Comparison of ENCODE assay signal across 15 cellular contexts in genomic region chr17:82927661-82928601, GRCh38.
"Had no signal": no experiment of that assay in that cellular context is flagged by ENCODE, and none has a peak within 500 bp of the region (broad histone marks: within the 10 kb centered on the region; RNA-seq: fewer than 3 reads in every experiment).

No MANE protein-coding gene starts in this region.

- DNase-seq: activated CD4-positive, alpha-beta T cell treated with anti-CD3 and anti-CD28 coated beads for 1 hour; activated CD4-positive, alpha-beta T cell treated with anti-CD3 and anti-CD28 coated beads, Interleukin-2, amount 50 U/mL, for 48 hours; activated CD8-positive, alpha-beta memory T cell treated with anti-CD3 and anti-CD28 coated beads, Interleukin-2, amount 10 ng/mL, durations not matched to agents 7 days and 5 days; activated gamma-delta T cell treated with Interleukin-2 at 50 U/mL for 16 hours; activated T-cell treated with anti-CD3 and anti-CD28 coated beads, Interleukin-2, amount 50 U/mL, for 24 hours; cortex of kidney; effector CD8-positive, alpha-beta T cell; occipital lobe; stimulated activated CD4-positive, alpha-beta T cell treated with anti-CD3 and anti-CD28 coated beads, Interleukin-15, amount 100 ng/mL, for 24 hours; stimulated activated CD4-positive, alpha-beta T cell treated with anti-CD3 and anti-CD28 coated beads, Interleukin-4, amount 100 ng/mL, for 4 hours; T-helper 9 cell; thyroid gland had no signal

- H3K4me1 Mint-ChIP-seq: activated CD8-positive, alpha-beta memory T cell treated with anti-CD3 and anti-CD28 coated beads, Interleukin-2, amount 10 ng/mL, durations not matched to agents 7 days and 5 days had no signal

- H3K27me3 Mint-ChIP-seq: activated CD8-positive, alpha-beta memory T cell treated with anti-CD3 and anti-CD28 coated beads, Interleukin-2, amount 10 ng/mL, durations not matched to agents 7 days and 5 days; activated T-cell treated with anti-CD3 and anti-CD28 coated beads, Interleukin-2, amount 50 U/mL, for 24 hours; naive thymus-derived CD8-positive, alpha-beta T cell had no signal

- H3K4me3 ChIP-seq: ascending aorta, thyroid gland, vagina had no signal

- H3K4me3 Mint-ChIP-seq: activated CD8-positive, alpha-beta memory T cell treated with anti-CD3 and anti-CD28 coated beads, Interleukin-2, amount 10 ng/mL, durations not matched to agents 7 days and 5 days; activated T-cell treated with anti-CD3 and anti-CD28 coated beads, Interleukin-2, amount 50 U/mL, for 24 hours; naive thymus-derived CD8-positive, alpha-beta T cell had no signal

- H3K4me1 ChIP-seq: ascending aorta, thyroid gland, vagina had no signal

- H3K27ac ChIP-seq: ascending aorta, thyroid gland, vagina had no signal

- H3K9me3 ChIP-seq: ascending aorta, thyroid gland, vagina had no signal

- H3K27me3 ChIP-seq: ascending aorta, thyroid gland, vagina had no signal

- ATAC-seq: activated CD8-positive, alpha-beta memory T cell treated with anti-CD3 and anti-CD28 coated beads, Interleukin-2, amount 10 ng/mL, durations not matched to agents 7 days and 5 days; naive thymus-derived CD8-positive, alpha-beta T cell had no signal

- H3K9me3 Mint-ChIP-seq: activated T-cell treated with anti-CD3 and anti-CD28 coated beads, Interleukin-2, amount 50 U/mL, for 24 hours; naive thymus-derived CD8-positive, alpha-beta T cell had no signal

- H3K27ac Mint-ChIP-seq: activated CD8-positive, alpha-beta memory T cell treated with anti-CD3 and anti-CD28 coated beads, Interleukin-2, amount 10 ng/mL, durations not matched to agents 7 days and 5 days; activated T-cell treated with anti-CD3 and anti-CD28 coated beads, Interleukin-2, amount 50 U/mL, for 24 hours had no signal
